8 cellular contexts compared by ENCODE assay signal in genomic region chr17:2393954-2394749, GRCh38. TPM values are rescaled to one million over a fixed set of nuclear protein-coding genes. Genes with fewer than 3 reads are reported as not detected.
A peak's percentile ranks its signal among the peaks of the same experiment; 100 is the strongest.
DNase-seq lines count a peak whose midpoint lies in the region; ATAC-seq lines count a peak whose summit lies in the region.

No MANE protein-coding gene starts in this region.

- peak overlapping the region; percentile 80 for H3K4me3 Mint-ChIP-seq in activated T-helper 2 cell treated with anti-CD3 and anti-CD28 coated beads, Interferon-gamma antibody, Interleukin-2, Interleukin-4, amounts not matched to agents 10 μg/mL and 5 μg/mL and 100 μg/mL, durations not matched to agents 14 hours and 24 hours and 36 hours (ENCODE audit: low read depth)
- H3K4me3 Mint-ChIP-seq in stimulated activated naive CD8-positive, alpha-beta T cell treated with anti-CD3 and anti-CD28 coated beads, Interleukin-15, Interleukin-2, amounts not matched to agents 100 ng/mL and 50 ng/mL, for 24 hours, result peak overlapping the region; percentile 84

- peak overlapping the region; percentile 91 for H3K27ac Mint-ChIP-seq in activated T-helper 2 cell treated with anti-CD3 and anti-CD28 coated beads, Interferon-gamma antibody, Interleukin-2, Interleukin-4, amounts not matched to agents 10 μg/mL and 5 μg/mL and 100 μg/mL, durations not matched to agents 14 hours and 24 hours and 36 hours
- H3K27ac Mint-ChIP-seq in stimulated activated naive CD8-positive, alpha-beta T cell treated with anti-CD3 and anti-CD28 coated beads, Interleukin-15, Interleukin-2, amounts not matched to agents 100 ng/mL and 50 ng/mL, for 24 hours, result peak overlapping the region; percentile 93

- intact Hi-C loops in activated T-helper 2 cell treated with anti-CD3 and anti-CD28 coated beads, Interferon-gamma antibody, Interleukin-2, Interleukin-4, amounts not matched to agents 10 μg/mL and 5 μg/mL and 100 μg/mL, durations not matched to agents 14 hours and 24 hours and 36 hours (cut with micrococcal nuclease), result loop anchor here (2.0 kb wide), 2 partner anchors 57 to 117 kb away; partner anchors contain the start of genes METTL16, SGSM2 and TSR1

- H3K4me1 Mint-ChIP-seq in activated T-helper 2 cell treated with anti-CD3 and anti-CD28 coated beads, Interferon-gamma antibody, Interleukin-2, Interleukin-4, amounts not matched to agents 10 μg/mL and 5 μg/mL and 100 μg/mL, durations not matched to agents 14 hours and 24 hours and 36 hours (ENCODE audit: low read depth), result peaks cover 44% of the 10 kb centered on the region
- peaks cover 77% of the 10 kb centered on the region for H3K4me1 Mint-ChIP-seq in stimulated activated naive CD8-positive, alpha-beta T cell treated with anti-CD3 and anti-CD28 coated beads, Interleukin-15, Interleukin-2, amounts not matched to agents 100 ng/mL and 50 ng/mL, for 24 hours (ENCODE audit: low read depth)

- H3K4me1 ChIP-seq in iPS-18a (ENCODE audit: control insufficient read depth, low read depth, low read length), result peaks cover 28% of the 10 kb centered on the region

- no peak for DNase-seq in activated T-helper 2 cell treated with anti-CD3 and anti-CD28 coated beads, Interferon-gamma antibody, Interleukin-2, Interleukin-4, amounts not matched to agents 10 μg/mL and 5 μg/mL and 100 μg/mL, durations not matched to agents 14 hours and 24 hours and 36 hours (ENCODE audit: low spot score)
- no peak for DNase-seq in NCI-H226
- DNase-seq in COLO668 (lab: John Stamatoyannopoulos, UW; ENCODE audit: unreplicated experiment), result no peak
- DNase-seq in stimulated activated CD8-positive, alpha-beta memory T cell treated with anti-CD3 and anti-CD28 coated beads, Interleukin-4, amount 100 ng/mL, for 48 hours, result no peak
- no peak for DNase-seq in NCI-H1694 treated with DMSO at 0.1 percent for 48 hours (lab: John Stamatoyannopoulos, UW)

- no peaks in the 10 kb centered on the region for H3K9me3 Mint-ChIP-seq in activated T-helper 2 cell treated with anti-CD3 and anti-CD28 coated beads, Interferon-gamma antibody, Interleukin-2, Interleukin-4, amounts not matched to agents 10 μg/mL and 5 μg/mL and 100 μg/mL, durations not matched to agents 14 hours and 24 hours and 36 hours
- no peaks in the 10 kb centered on the region for H3K9me3 Mint-ChIP-seq in stimulated activated naive CD8-positive, alpha-beta T cell treated with anti-CD3 and anti-CD28 coated beads, Interleukin-15, Interleukin-2, amounts not matched to agents 100 ng/mL and 50 ng/mL, for 24 hours

- H3K9me3 ChIP-seq in iPS-18a (ENCODE audit: control insufficient read depth, low read depth, low read length), result no peaks in the 10 kb centered on the region

- peak; percentile 5 for ATAC-seq in HG02970 (IDR thresholded peaks at IDR 0.05; ENCODE audit: low FRiP score, unreplicated experiment)

- H3K4me3 ChIP-seq in iPS-18a (ENCODE audit: low read length), result peak overlapping the region; percentile 48

- peaks cover 19% of the 10 kb centered on the region for H3K36me3 Mint-ChIP-seq in activated T-helper 2 cell treated with anti-CD3 and anti-CD28 coated beads, Interferon-gamma antibody, Interleukin-2, Interleukin-4, amounts not matched to agents 10 μg/mL and 5 μg/mL and 100 μg/mL, durations not matched to agents 14 hours and 24 hours and 36 hours (ENCODE audit: low read depth)
- peaks cover 6% of the 10 kb centered on the region for H3K36me3 Mint-ChIP-seq in stimulated activated naive CD8-positive, alpha-beta T cell treated with anti-CD3 and anti-CD28 coated beads, Interleukin-15, Interleukin-2, amounts not matched to agents 100 ng/mL and 50 ng/mL, for 24 hours (ENCODE audit: low read depth)

- H3K27me3 ChIP-seq in iPS-18a (ENCODE audit: control insufficient read depth, insufficient read depth, low read length), result no peaks in the 10 kb centered on the region

- H3K9ac ChIP-seq in iPS-18a (ENCODE audit: low read length), result no peak overlapping the region

- no peaks in the 10 kb centered on the region for H3K36me3 ChIP-seq in iPS-18a (ENCODE audit: control insufficient read depth, low read depth, low read length)

- no peaks in the 10 kb centered on the region for H3K27me3 Mint-ChIP-seq in activated T-helper 2 cell treated with anti-CD3 and anti-CD28 coated beads, Interferon-gamma antibody, Interleukin-2, Interleukin-4, amounts not matched to agents 10 μg/mL and 5 μg/mL and 100 μg/mL, durations not matched to agents 14 hours and 24 hours and 36 hours (ENCODE audit: low read depth)
- H3K27me3 Mint-ChIP-seq in stimulated activated naive CD8-positive, alpha-beta T cell treated with anti-CD3 and anti-CD28 coated beads, Interleukin-15, Interleukin-2, amounts not matched to agents 100 ng/mL and 50 ng/mL, for 24 hours, result no peaks in the 10 kb centered on the region

- H3K27ac ChIP-seq in iPS-18a (ENCODE audit: low read length), result no peak overlapping the region

RNA-seq across cellular contexts. Expression of gene MNT, which starts 6.7 kb away (rescaled TPM):
- 28.1 and 30.4 TPM in 2 replicates for total RNA-seq in activated T-helper 2 cell treated with anti-CD3 and anti-CD28 coated beads, Interferon-gamma antibody, Interleukin-2, Interleukin-4, amounts not matched to agents 10 μg/mL and 5 μg/mL and 100 μg/mL, durations not matched to agents 14 hours and 24 hours and 36 hours

RNA-seq across cellular contexts. Expression of gene SGSM2, which starts 56.9 kb away (rescaled TPM):
- total RNA-seq in activated T-helper 2 cell treated with anti-CD3 and anti-CD28 coated beads, Interferon-gamma antibody, Interleukin-2, Interleukin-4, amounts not matched to agents 10 μg/mL and 5 μg/mL and 100 μg/mL, durations not matched to agents 14 hours and 24 hours and 36 hours, result 50.6 and 55.4 TPM in 2 replicates

RNA-seq across cellular contexts. Expression of gene TSR1, which starts 57.9 kb away (rescaled TPM):
- 75.9 and 78.3 TPM in 2 replicates for total RNA-seq in activated T-helper 2 cell treated with anti-CD3 and anti-CD28 coated beads, Interferon-gamma antibody, Interleukin-2, Interleukin-4, amounts not matched to agents 10 μg/mL and 5 μg/mL and 100 μg/mL, durations not matched to agents 14 hours and 24 hours and 36 hours
